1 cellular context compared by ENCODE assay signal in genomic region chr1:40985875-40986274, GRCh38.
TF ChIP-seq lines count a peak whose summit lies in the region.

No MANE protein-coding gene starts in this region.

TF ChIP-seq in SK-N-SH, 30 proteins besides CTCF, POLR2A, EP300 and RAD21 (continued from another document):
- TF ChIP-seq ZBTB33 (IDR thresholded peaks at IDR 0.05; ENCODE audit: borderline replicate concordance, low read depth) (no peak), JUND (IDR thresholded peaks at IDR 0.05) (no peak), MEF2A (IDR thresholded peaks at IDR 0.05; ENCODE audit: borderline replicate concordance, low read depth) (no peak), MXI1 (IDR thresholded peaks at IDR 0.05; ENCODE audit: low read depth, low read length) (no peak), RCOR1 (IDR thresholded peaks at IDR 0.05; ENCODE audit: low read length) (no peak), FOSL2 (IDR thresholded peaks at IDR 0.05; ENCODE audit: borderline replicate concordance, low read depth) (no peak), IRF3 (IDR thresholded peaks at IDR 0.05; ENCODE audit: low read depth, low read length) (no peak), POLR2AphosphoS5 (IDR thresholded peaks at IDR 0.05; ENCODE audit: low read depth, low read length) (no peak), ELF1 (IDR thresholded peaks at IDR 0.05) (no peak)
